Comparison of ENCODE assay signal across 27 cellular contexts in genomic region chr6:147752686-147753418, GRCh38.
DNase-seq lines count a peak whose midpoint lies in the region; ATAC-seq and TF ChIP-seq lines count a peak whose summit lies in the region.
"Had no signal": no experiment of that assay in that cellular context is flagged by ENCODE, and none has a peak within 500 bp of the region (broad histone marks: within the 10 kb centered on the region; RNA-seq: fewer than 3 reads in every experiment).

No MANE protein-coding gene starts in this region.

- H3K4me3 Mint-ChIP-seq in osteocyte (ENCODE audit: unreplicated experiment), result peak overlapping the region; percentile 44
- no peak overlapping the region for H3K4me3 Mint-ChIP-seq in H9
- H3K4me3 Mint-ChIP-seq: CD4-positive, alpha-beta T cell; naive thymus-derived CD8-positive, alpha-beta T cell; T-helper 2 cell treated with Interferon-gamma antibody and Interleukin-4, amounts not matched to agents 5 μg/mL and 100 μg/mL, for 36 hours had no signal

- peak overlapping the region; percentile 22 for H3K4me2 ChIP-seq in hepatocyte
- no peak overlapping the region for H3K4me2 ChIP-seq in H9 (ENCODE audit: insufficient read depth, insufficient read length, low read length)
- H3K4me2 ChIP-seq in mammary epithelial cell (ENCODE audit: insufficient read depth, low read depth, low read length), result no peak overlapping the region
- H3K4me2 ChIP-seq: KMS-11 had no signal

- no peak overlapping the region for H3K14ac ChIP-seq in H9 (ENCODE audit: insufficient read depth, low read length)

- peaks cover 19% of the 10 kb centered on the region for H3K4me1 ChIP-seq in SJSA1 (replicated peaks)
- H3K4me1 ChIP-seq in hepatocyte (ENCODE audit: insufficient read depth), result peaks cover 7% of the 10 kb centered on the region
- no peaks in the 10 kb centered on the region for H3K4me1 ChIP-seq in H9 (ENCODE audit: insufficient read depth, low read length)
- no peaks in the 10 kb centered on the region for H3K4me1 ChIP-seq in mammary epithelial cell (ENCODE audit: insufficient read depth, low read length)
- H3K4me1 ChIP-seq: prostate gland, transverse colon had no signal

- H2AK5ac ChIP-seq in H9 (ENCODE audit: insufficient read length, low read length), result no peak overlapping the region

- no peaks in the 10 kb centered on the region for H3K79me1 ChIP-seq in H9 (ENCODE audit: insufficient read depth, low read depth, low read length, poor library complexity, severe bottlenecking)

- DNase-seq in AG09319 (ENCODE audit: extremely low read depth, low read depth), result peak; percentile 2
- DNase-seq in SJSA1 (ENCODE audit: low read depth in 1 of 2, low spot score in 2 of 2), result peak in 1 of 2 experiments; percentile 80
- peak; percentile 20 for DNase-seq in hepatocyte (ENCODE audit: low spot score)
- DNase-seq in osteocyte (ENCODE audit: extremely low spot score, unreplicated experiment), result no peak
- no peak for DNase-seq in H9
- no peak for DNase-seq in Right ventricle myocardium superior
- DNase-seq in mammary epithelial cell, result no peak
- DNase-seq: 8988T; CD4-positive, alpha-beta T cell; MG63; naive thymus-derived CD8-positive, alpha-beta T cell; NCI-H2029 treated with DMSO at 0.1 percent for 48 hours; NCI-H345; NCI-H748 treated with DMSO at 0.1 percent for 48 hours; nucleus accumbens; SHP77; stimulated activated CD4-positive, alpha-beta T cell treated with anti-CD3 and anti-CD28 coated beads, Interleukin-15, amount 100 ng/mL, for 24 hours; stimulated activated CD4-positive, alpha-beta T cell treated with anti-CD3 and anti-CD28 coated beads, Interleukin-4, amount 100 ng/mL, for 4 hours; transverse colon had no signal

- CTCF ChIA-PET in mammary epithelial cell (lab: Charles Lee; ENCODE audit: low non-redundant PET), result no interaction called here

- H3K4me3 ChIP-seq in SJSA1, result no peak overlapping the region
- H3K4me3 ChIP-seq in hepatocyte, result no peak overlapping the region
- no peak overlapping the region for H3K4me3 ChIP-seq in mammary epithelial cell (replicated peaks in 1 of 3; ENCODE audit: insufficient read depth in 1 of 3, low read depth in 2 of 3, low read length in 3 of 3)
- H3K4me3 ChIP-seq: MG63, prostate gland, transverse colon had no signal

- no peak overlapping the region for H2BK5ac ChIP-seq in H9 (ENCODE audit: insufficient read length, low read length)

- H4K8ac ChIP-seq in H9 (replicated peaks; ENCODE audit: insufficient read length, low read depth, low read length), result no peak overlapping the region

- H2BK15ac ChIP-seq in H9 (ENCODE audit: low read depth, low read length), result no peak overlapping the region

- H3K79me2 ChIP-seq in hepatocyte, result no peaks in the 10 kb centered on the region
- H3K79me2 ChIP-seq in H9 (ENCODE audit: insufficient read depth, low read length), result no peaks in the 10 kb centered on the region
- H3K79me2 ChIP-seq in mammary epithelial cell (ENCODE audit: insufficient read depth, low read length), result no peaks in the 10 kb centered on the region

- no peak overlapping the region for H2BK120ac ChIP-seq in H9 (ENCODE audit: low read depth, low read length, poor library complexity, severe bottlenecking)

- H3K27ac Mint-ChIP-seq in osteocyte (ENCODE audit: unreplicated experiment) (peak overlapping the region; percentile 80), H9 (no peak overlapping the region)
- H3K27ac Mint-ChIP-seq: activated naive CD4-positive, alpha-beta T cell treated with anti-CD3 and anti-CD28 coated beads, Interleukin-2, amount 50 U/mL, for 72 hours; activated T-helper 2 cell treated with anti-CD3 and anti-CD28 coated beads, Interferon-gamma antibody, Interleukin-2, Interleukin-4, amounts not matched to agents 10 μg/mL and 5 μg/mL and 100 μg/mL, durations not matched to agents 14 hours and 24 hours and 36 hours; CD4-positive, alpha-beta T cell; naive thymus-derived CD8-positive, alpha-beta T cell; T-helper 2 cell treated with Interferon-gamma antibody and Interleukin-4, amounts not matched to agents 5 μg/mL and 100 μg/mL, for 36 hours had no signal

- no TSS peak for BruUV-seq in mammary epithelial cell (replicated peaks; lab: Mats Ljungman, UMichigan)

- H3K23ac ChIP-seq in H9 (ENCODE audit: insufficient read length, low read depth, low read length), result no peak overlapping the region

- H3K18ac ChIP-seq in H9 (ENCODE audit: insufficient read length, low read depth, low read length), result no peak overlapping the region

- H3K4me1 Mint-ChIP-seq in osteocyte (ENCODE audit: unreplicated experiment), result peaks cover 19% of the 10 kb centered on the region
- no peaks in the 10 kb centered on the region for H3K4me1 Mint-ChIP-seq in H9
- H3K4me1 Mint-ChIP-seq: naive thymus-derived CD8-positive, alpha-beta T cell had no signal

- H3T11ph ChIP-seq in H9 (ENCODE audit: low read length), result no peak overlapping the region

- H4K20me1 ChIP-seq in hepatocyte (ENCODE audit: insufficient read depth, poor library complexity, severe bottlenecking) (no peaks in the 10 kb centered on the region), H9 (ENCODE audit: control insufficient read depth, insufficient read depth, insufficient read length) (no peaks in the 10 kb centered on the region), mammary epithelial cell (ENCODE audit: insufficient read depth, low read length) (no peaks in the 10 kb centered on the region)

- H3K9me3 ChIP-seq in SJSA1 (replicated peaks) (no peaks in the 10 kb centered on the region), hepatocyte (ENCODE audit: low read depth) (no peaks in the 10 kb centered on the region), H9 (ENCODE audit: control insufficient read depth, low read depth, low read length) (no peaks in the 10 kb centered on the region), mammary epithelial cell (replicated peaks; ENCODE audit: insufficient read depth, low read length) (no peaks in the 10 kb centered on the region)
- H3K9me3 ChIP-seq: MG63, prostate gland had no signal

- H2BK20ac ChIP-seq in H9 (ENCODE audit: low read depth, low read length, poor library complexity, severe bottlenecking), result no peak overlapping the region

- intact Hi-C loops in Right ventricle myocardium superior (cut with DNase I) (no loop called here), mammary epithelial cell (cut with micrococcal nuclease) (no loop called here)

- H3K36me3 Mint-ChIP-seq in osteocyte (ENCODE audit: unreplicated experiment), result peaks cover 4% of the 10 kb centered on the region
- no peaks in the 10 kb centered on the region for H3K36me3 Mint-ChIP-seq in H9 (ENCODE audit: insufficient read depth in 1 of 3, low read depth in 3 of 3)
- H3K36me3 Mint-ChIP-seq: activated naive CD4-positive, alpha-beta T cell treated with anti-CD3 and anti-CD28 coated beads, Interleukin-2, amount 50 U/mL, for 72 hours had no signal

- H3K36me3 ChIP-seq in SJSA1 (no peaks in the 10 kb centered on the region), hepatocyte (replicated peaks; ENCODE audit: insufficient read depth, low read depth) (no peaks in the 10 kb centered on the region), mammary epithelial cell (ENCODE audit: insufficient read depth, low read length) (no peaks in the 10 kb centered on the region)
- H3K36me3 ChIP-seq: MG63, prostate gland, transverse colon had no signal

- H3K9me3 Mint-ChIP-seq in osteocyte (ENCODE audit: unreplicated experiment) (peaks cover 7% of the 10 kb centered on the region), H9 (peaks cover 0 to 2% of the 10 kb centered on the region in 2 experiments; a peak in 2 of 5 replicates)
- H3K9me3 Mint-ChIP-seq: activated T-helper 2 cell treated with anti-CD3 and anti-CD28 coated beads, Interferon-gamma antibody, Interleukin-2, Interleukin-4, amounts not matched to agents 10 μg/mL and 5 μg/mL and 100 μg/mL, durations not matched to agents 14 hours and 24 hours and 36 hours; T-helper 2 cell treated with Interferon-gamma antibody and Interleukin-4, amounts not matched to agents 5 μg/mL and 100 μg/mL, for 36 hours had no signal

- in situ Hi-C loops in mammary epithelial cell (cut with MboI; ENCODE audit: low sequenced_read_pairs in 2 of 2), result no loop called here

- ATAC-seq in Right ventricle myocardium superior (ENCODE audit: poor library complexity) (no peak), GM21576 (IDR thresholded peaks at IDR 0.05; ENCODE audit: unreplicated experiment) (no peak)
- ATAC-seq: activated naive CD4-positive, alpha-beta T cell treated with anti-CD3 and anti-CD28 coated beads, Interleukin-2, amount 50 U/mL, for 72 hours; left lobe of liver; naive thymus-derived CD8-positive, alpha-beta T cell; Panc1 had no signal

- H3K27me3 ChIP-seq in SJSA1 (replicated peaks) (no peaks in the 10 kb centered on the region), hepatocyte (no peaks in the 10 kb centered on the region), H9 (ENCODE audit: insufficient read depth, low read length) (no peaks in the 10 kb centered on the region), mammary epithelial cell (ENCODE audit: insufficient read depth, low read length) (no peaks in the 10 kb centered on the region)
- H3K27me3 ChIP-seq: MG63, transverse colon had no signal

- H3K9ac ChIP-seq in H9 (ENCODE audit: extremely low read depth, insufficient read length, low read length), result no peak overlapping the region
- H3K9ac ChIP-seq in mammary epithelial cell (ENCODE audit: insufficient read depth, low read length), result no peak overlapping the region
- H3K9ac ChIP-seq: KMS-11 had no signal

- no peak overlapping the region for H2BK12ac ChIP-seq in H9 (ENCODE audit: insufficient read length, low read depth, low read length)

- no peak overlapping the region for H3K4ac ChIP-seq in H9 (ENCODE audit: low read depth, low read length)

- 30% methylated on average over 4 of the region's 4 CpGs for WGBS in hepatocyte (ENCODE audit: low lambda C conversion rate, missing lambda C conversion rate)
- no CpG with 5 or more reads among the region's 4 CpGs for WGBS in H9 (ENCODE audit: extremely low coverage, insufficient read length, low lambda C conversion rate)
- WGBS in mammary epithelial cell (ENCODE audit: low coverage, missing lambda C conversion rate), result 57% methylated on average over 4 of the region's 4 CpGs

- no peak overlapping the region for H4K91ac ChIP-seq in H9 (ENCODE audit: insufficient read length, low read depth, low read length)

- no peak overlapping the region for H2AFZ ChIP-seq in hepatocyte
- no peak overlapping the region for H2AFZ ChIP-seq in H9 (ENCODE audit: low read length)
- no peak overlapping the region for H2AFZ ChIP-seq in mammary epithelial cell (ENCODE audit: low read depth, low read length)

- H3K27ac ChIP-seq in SJSA1, result peak overlapping the region; percentile 78
- H3K27ac ChIP-seq in hepatocyte, result peak overlapping the region; percentile 6
- H3K27ac ChIP-seq in H9 (ENCODE audit: insufficient read length, low read depth, low read length), result no peak overlapping the region
- H3K27ac ChIP-seq in mammary epithelial cell (ENCODE audit: insufficient read depth, low read depth, low read length), result no peak overlapping the region
- H3K27ac ChIP-seq: KMS-11, prostate gland, transverse colon had no signal

- TF ChIP-seq CTCF in AG09319 (IDR thresholded peaks at IDR 0.05; ENCODE audit: low read depth, low read length), result no peak
- no peak for TF ChIP-seq CTCF in hepatocyte (IDR thresholded peaks at IDR 0.05; ENCODE audit: poor library complexity)
- TF ChIP-seq CTCF in osteocyte (IDR thresholded peaks at IDR 0.05), result peak; percentile 26
- TF ChIP-seq CTCF in H9 (conservative IDR thresholded peaks at IDR 0.05), result no peak
- no peak for TF ChIP-seq CTCF in mammary epithelial cell (conservative IDR thresholded peaks at IDR 0.05 in 1 of 2, IDR thresholded peaks at IDR 0.05 in 1 of 2; ENCODE audit: extremely low read depth in 1 of 2, insufficient read depth in 1 of 2, low read depth in 1 of 2, low read length in 2 of 2)

- no peaks in the 10 kb centered on the region for H3K23me2 ChIP-seq in H9 (ENCODE audit: insufficient read length, low read depth, low read length, poor library complexity, severe bottlenecking)

- no peak overlapping the region for H3K56ac ChIP-seq in H9 (ENCODE audit: insufficient read length, low read depth, low read length)

- H3K9me2 ChIP-seq in hepatocyte (replicated peaks; ENCODE audit: insufficient read depth), result no peaks in the 10 kb centered on the region

- H4K5ac ChIP-seq in H9 (ENCODE audit: insufficient read length, low read depth, low read length), result no peak overlapping the region

- dilution Hi-C loops in mammary epithelial cell (cut with HindIII; ENCODE audit: low sequenced_read_pairs), result no loop called here

- H3K27me3 Mint-ChIP-seq in osteocyte (ENCODE audit: unreplicated experiment), result no peaks in the 10 kb centered on the region
- no peaks in the 10 kb centered on the region for H3K27me3 Mint-ChIP-seq in H9 (ENCODE audit: low read depth)
- H3K27me3 Mint-ChIP-seq: CD4-positive, alpha-beta T cell had no signal

Comparison
In these comparisons a context has a peak if more than half of its experiments do, and no peak if none do; other contexts are left out.
1. DNase-seq: peak in AG09319 (single experiment) and hepatocyte (single experiment); none in osteocyte (single experiment), H9 (single experiment), Right ventricle myocardium superior (single experiment) and mammary epithelial cell (single experiment).
2. H3K27ac ChIP-seq: peak in SJSA1 (single experiment) and hepatocyte (single experiment); none in H9 (single experiment) and mammary epithelial cell (single experiment).